1 cellular context compared by ENCODE assay signal in the genomic region with DNA sequence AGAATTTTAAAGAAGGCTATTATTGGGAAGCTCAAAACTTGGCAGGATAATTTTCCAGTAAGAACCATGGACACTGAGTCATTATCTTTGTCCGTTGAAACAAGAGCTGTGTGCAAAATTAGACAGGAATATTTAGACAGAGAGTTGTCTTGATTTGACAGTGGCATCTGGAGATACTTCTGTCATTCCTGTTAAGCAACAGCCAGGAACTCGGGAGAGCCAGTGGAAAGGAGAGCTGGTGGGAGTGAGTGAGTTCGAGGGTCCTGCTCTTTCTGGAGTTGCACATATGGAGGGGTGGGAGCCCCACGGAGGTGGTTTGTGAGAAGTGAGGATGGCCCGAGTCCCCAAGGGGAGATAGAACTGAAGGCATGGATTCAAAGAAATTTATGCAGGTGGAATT.
TF ChIP-seq lines count a peak whose summit lies in the region.

No MANE protein-coding gene starts in this region.

TF ChIP-seq in HepG2, 621 proteins besides CTCF, POLR2A, EP300 and RAD21:
- TF ChIP-seq ZNF136 (CRISPR knock-in tag; IDR thresholded peaks at IDR 0.05; ENCODE audit: low read depth) (no peak), ZNF883 (CRISPR knock-in tag; IDR thresholded peaks at IDR 0.05; ENCODE audit: not compliant biosample characterization) (no peak), ZBTB7A (CRISPR knock-in tag; IDR thresholded peaks at IDR 0.05) (no peak), NFATC3 (CRISPR knock-in tag; IDR thresholded peaks at IDR 0.05) (no peak), TEAD2 (CRISPR knock-in tag; IDR thresholded peaks at IDR 0.05) (no peak), FOXO1 (CRISPR knock-in tag; IDR thresholded peaks at IDR 0.05) (no peak), HNRNPK (IDR thresholded peaks at IDR 0.05; ENCODE audit: low read depth, low read length, poor library complexity, severe bottlenecking) (no peak), TRIM22 (IDR thresholded peaks at IDR 0.05) (no peak), ZKSCAN8 (CRISPR knock-in tag; IDR thresholded peaks at IDR 0.05; ENCODE audit: borderline replicate concordance) (no peak)
- TF ChIP-seq, protein P1, sequence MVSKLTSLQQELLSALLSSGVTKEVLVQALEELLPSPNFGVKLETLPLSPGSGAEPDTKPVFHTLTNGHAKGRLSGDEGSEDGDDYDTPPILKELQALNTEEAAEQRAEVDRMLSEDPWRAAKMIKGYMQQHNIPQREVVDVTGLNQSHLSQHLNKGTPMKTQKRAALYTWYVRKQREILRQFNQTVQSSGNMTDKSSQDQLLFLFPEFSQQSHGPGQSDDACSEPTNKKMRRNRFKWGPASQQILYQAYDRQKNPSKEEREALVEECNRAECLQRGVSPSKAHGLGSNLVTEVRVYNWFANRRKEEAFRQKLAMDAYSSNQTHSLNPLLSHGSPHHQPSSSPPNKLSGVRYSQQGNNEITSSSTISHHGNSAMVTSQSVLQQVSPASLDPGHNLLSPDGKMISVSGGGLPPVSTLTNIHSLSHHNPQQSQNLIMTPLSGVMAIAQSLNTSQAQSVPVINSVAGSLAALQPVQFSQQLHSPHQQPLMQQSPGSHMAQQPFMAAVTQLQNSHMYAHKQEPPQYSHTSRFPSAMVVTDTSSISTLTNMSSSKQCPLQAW (CRISPR knock-in tag; IDR thresholded peaks at IDR 0.05), result no peak
